In genomic region chr6:108134213-108134973, GRCh38 we compare ENCODE assay signal across 10 cellular contexts. TPM values are rescaled to one million over a fixed set of nuclear protein-coding genes. Genes with fewer than 3 reads are reported as not detected.
A peak's percentile ranks its signal among the peaks of the same experiment; 100 is the strongest.
DNase-seq lines count a peak whose midpoint lies in the region; ATAC-seq and TF ChIP-seq lines count a peak whose summit lies in the region.
"Had no signal": no experiment of that assay in that cellular context is flagged by ENCODE, and none has a peak within 500 bp of the region (broad histone marks: within the 10 kb centered on the region; RNA-seq: fewer than 3 reads in every experiment).

No MANE protein-coding gene starts in this region.

- no peaks in the 10 kb centered on the region for H3K79me2 ChIP-seq in PC-3 (ENCODE audit: low read length)

- DNase-seq in CD8-positive, alpha-beta T cell: no peak
- DNase-seq in PC-3 (no peak), esophagus muscularis mucosa (ENCODE audit: extremely low spot score) (no peak), prostate gland (ENCODE audit: low spot score) (no peak), putamen (ENCODE audit: low spot score) (no peak), DMS79 treated with DMSO at 0.1 percent for 48 hours (lab: John Stamatoyannopoulos, UW) (no peak)
- no peak for DNase-seq in stimulated activated CD4-positive, alpha-beta T cell treated with anti-CD3 and anti-CD28 coated beads, Interleukin-4, amount 100 ng/mL, for 24 hours
- DNase-seq: stimulated activated CD4-positive, alpha-beta T cell treated with anti-CD3 and anti-CD28 coated beads, Interleukin-12 subunit alpha, Interleukin-12 subunit beta, amount 100 ng/mL, for 4 hours had no signal

- no peaks in the 10 kb centered on the region for H3K36me3 ChIP-seq in CD8-positive, alpha-beta T cell (ENCODE audit: insufficient read depth, low read length)
- H3K36me3 ChIP-seq in PC-3 (ENCODE audit: low read depth, low read length) (no peaks in the 10 kb centered on the region), esophagus muscularis mucosa (no peaks in the 10 kb centered on the region), prostate gland (no peaks in the 10 kb centered on the region)

- H3K27me3 Mint-ChIP-seq in CD8-positive, alpha-beta T cell (ENCODE audit: low read depth): peaks cover 69% of the 10 kb centered on the region

- TF ChIP-seq POLR2A in esophagus muscularis mucosa (IDR thresholded peaks at IDR 0.05; ENCODE audit: low read depth) (no peak), prostate gland (IDR thresholded peaks at IDR 0.05) (no peak)

- peak overlapping the region; percentile 65; the same call in 1 of the 2 replicates for H3K9ac ChIP-seq in PC-3 (ENCODE audit: low read length)

- ATAC-seq in CD8-positive, alpha-beta T cell: no peak
- ATAC-seq in PC-3: no peak
- no peak for ATAC-seq in GM18867 (IDR thresholded peaks at IDR 0.05; ENCODE audit: unreplicated experiment)

- H3K4me2 ChIP-seq in PC-3 (ENCODE audit: low read length): peak overlapping the region; percentile 89

- no peak overlapping the region for H3K27ac ChIP-seq in CD8-positive, alpha-beta T cell (ENCODE audit: low read depth, low read length)
- H3K27ac ChIP-seq in PC-3 (ENCODE audit: low read length): no peak overlapping the region
- H3K27ac ChIP-seq in esophagus muscularis mucosa (replicated peaks in 1 of 4): peak overlapping the region; percentile 71 to 79 (median 78)
- peak overlapping the region; percentile 85 to 87 for H3K27ac ChIP-seq in prostate gland

- no peaks in the 10 kb centered on the region for H3K9me2 ChIP-seq in PC-3 (replicated peaks; ENCODE audit: low read length)

- H3K4me1 Mint-ChIP-seq in CD8-positive, alpha-beta T cell (ENCODE audit: low read depth): peaks cover 14% of the 10 kb centered on the region

- H3K4me3 ChIP-seq in CD8-positive, alpha-beta T cell (ENCODE audit: low read depth, low read length): peak overlapping the region; percentile 37
- H3K4me3 ChIP-seq in PC-3 (ENCODE audit: low read length): peak overlapping the region; percentile 64; the same call in 1 of the 2 replicates
- peak overlapping the region; percentile 49 to 58 (median 54) for H3K4me3 ChIP-seq in esophagus muscularis mucosa
- peak overlapping the region; percentile 15 to 35 for H3K4me3 ChIP-seq in prostate gland

- H3K4me3 Mint-ChIP-seq in CD8-positive, alpha-beta T cell: peak overlapping the region; percentile 30

- H3K36me3 Mint-ChIP-seq in CD8-positive, alpha-beta T cell: no peaks in the 10 kb centered on the region

- no peaks in the 10 kb centered on the region for H4K20me1 ChIP-seq in PC-3 (ENCODE audit: low read length)

- no peak overlapping the region for H3K27ac Mint-ChIP-seq in CD8-positive, alpha-beta T cell
- H3K27ac Mint-ChIP-seq: activated CD4-positive, alpha-beta T cell treated with anti-CD3 and anti-CD28 coated beads, Interleukin-2, amount 10 ng/mL, durations not matched to agents 24 days and 14 days had no signal

- H2AFZ ChIP-seq in PC-3 (ENCODE audit: low read length): peak overlapping the region; percentile 82

- TF ChIP-seq EP300 in esophagus muscularis mucosa (IDR thresholded peaks at IDR 0.05): no peak

- TF ChIP-seq CTCF in CD8-positive, alpha-beta T cell (IDR thresholded peaks at IDR 0.05): no peak
- no peak for TF ChIP-seq CTCF in PC-3 (conservative IDR thresholded peaks at IDR 0.05; ENCODE audit: low read depth, low read length)
- no peak for TF ChIP-seq CTCF in esophagus muscularis mucosa (IDR thresholded peaks at IDR 0.05)
- no peak for TF ChIP-seq CTCF in prostate gland (IDR thresholded peaks at IDR 0.05)

- peaks cover 10% of the 10 kb centered on the region for H3K4me1 ChIP-seq in CD8-positive, alpha-beta T cell (ENCODE audit: insufficient read depth, low read length)
- H3K4me1 ChIP-seq in PC-3 (ENCODE audit: insufficient read depth, low read length) (peaks cover 14% of the 10 kb centered on the region), esophagus muscularis mucosa (peaks cover 10 to 13% (median 12%) of the 10 kb centered on the region in 4 donors), prostate gland (replicated peaks) (no peaks in the 10 kb centered on the region)

- CTCF ChIA-PET in CD8-positive, alpha-beta T cell (lab: Charles Lee): no interaction called here
- CTCF ChIA-PET in PC-3 (lab: Charles Lee): no interaction called here

- H3K27me3 ChIP-seq in CD8-positive, alpha-beta T cell (ENCODE audit: insufficient read depth, low read length): peaks cover 15% of the 10 kb centered on the region
- no peaks in the 10 kb centered on the region for H3K27me3 ChIP-seq in PC-3 (ENCODE audit: low read length)
- H3K27me3 ChIP-seq in esophagus muscularis mucosa: peaks cover 0 to 44% (median 0%) of the 10 kb centered on the region in 4 donors
- H3K27me3 ChIP-seq in prostate gland (replicated peaks; ENCODE audit: insufficient read depth): no peaks in the 10 kb centered on the region

- no peaks in the 10 kb centered on the region for H3K9me3 Mint-ChIP-seq in CD8-positive, alpha-beta T cell
- H3K9me3 Mint-ChIP-seq: activated CD4-positive, alpha-beta T cell treated with anti-CD3 and anti-CD28 coated beads, Interleukin-2, amount 10 ng/mL, durations not matched to agents 24 days and 14 days had no signal

- POLR2A ChIA-PET in CD8-positive, alpha-beta T cell (lab: Charles Lee): interaction anchor here (0.5 kb wide), 1 partner anchor 399 kb away, joined by 3 read pairs; no protein-coding TSS in a partner anchor
- POLR2A ChIA-PET in PC-3 (lab: Charles Lee; ENCODE audit: unreplicated experiment): no interaction called here

- intact Hi-C loops in CD8-positive, alpha-beta T cell (cut with DNase I, micrococcal nuclease): no loop called here
- intact Hi-C loops in PC-3 (cut with micrococcal nuclease): no loop called here
- intact Hi-C loops in esophagus muscularis mucosa (cut with DNase I): no loop called here
- intact Hi-C loops in prostate gland (cut with DNase I): no loop called here

- no peaks in the 10 kb centered on the region for H3F3A ChIP-seq in PC-3 (ENCODE audit: low read length, unreplicated experiment)

- BruUV-seq in PC-3 (replicated peaks; lab: Mats Ljungman, UMichigan): no TSS peak

- WGBS in esophagus muscularis mucosa: 52% methylated on average over 17 of the region's 18 CpGs
- WGBS in prostate gland: 42% methylated on average over 18 of the region's 18 CpGs

- H3K9me3 ChIP-seq in CD8-positive, alpha-beta T cell (ENCODE audit: low read length): no peaks in the 10 kb centered on the region
- H3K9me3 ChIP-seq in PC-3 (ENCODE audit: low read length): no peaks in the 10 kb centered on the region
- no peaks in the 10 kb centered on the region for H3K9me3 ChIP-seq in esophagus muscularis mucosa
- no peaks in the 10 kb centered on the region for H3K9me3 ChIP-seq in prostate gland

RNA-seq across cellular contexts. Expression of gene NR2E1, which starts 31.4 kb away (rescaled TPM):
- total RNA-seq in CD8-positive, alpha-beta T cell: not detected
- total RNA-seq in PC-3 (2014; rRNA removed): 0.07 TPM in 1 of 2 replicates, not detected in the other
- not detected for total RNA-seq in esophagus muscularis mucosa
- under 1 TPM in 1 of 2 donors, not detected in 1; 0.91 TPM for total RNA-seq in prostate gland
- total RNA-seq: activated CD4-positive, alpha-beta T cell treated with anti-CD3 and anti-CD28 coated beads, Interleukin-2, amount 10 ng/mL, durations not matched to agents 24 days and 14 days had no signal

RNA-seq across cellular contexts. Expression of gene OSTM1, which starts 59.9 kb away (rescaled TPM):
- total RNA-seq in CD8-positive, alpha-beta T cell: 10 to 100 TPM; 20.0 to 25.0 TPM
- 12.4 and 13.5 TPM in 2 replicates for total RNA-seq in PC-3 (2014; rRNA removed)
- 10 to 100 TPM; 48.2 to 74.4 (median 61.2) TPM for total RNA-seq in esophagus muscularis mucosa
- 10 to 100 TPM; 44.6 to 73.1 TPM for total RNA-seq in prostate gland

Comparison
In these comparisons a context has a peak if more than half of its experiments do, and no peak if none do; other contexts are left out.
1. H3K27ac ChIP-seq: peak in esophagus muscularis mucosa (4 of 4) and prostate gland (2 of 2); none in CD8-positive, alpha-beta T cell (single experiment) and PC-3 (single experiment).
2. Peak in every context shown above with its lines, with median percentiles within 50 percentile points of each other: H3K4me3 ChIP-seq.